ENCODE assay signal across 33 cellular contexts in genomic region chr20:61299088-61299487, GRCh38. TPM values are rescaled to one million over a fixed set of nuclear protein-coding genes. Genes with fewer than 3 reads are reported as not detected.
"Had no signal": no experiment of that assay in that cellular context is flagged by ENCODE, and none has a peak within 500 bp of the region (broad histone marks: within the 10 kb centered on the region; RNA-seq: fewer than 3 reads in every experiment).

No MANE protein-coding gene starts in this region.

- H3K27me3 ChIP-seq: ascending aorta, breast epithelium, cardiac muscle cell, colonic mucosa, esophagus squamous epithelium had no signal

- H3K4me3 Mint-ChIP-seq: activated CD4-positive, alpha-beta memory T cell treated with anti-CD3 and anti-CD28 coated beads for 36 hours; activated CD4-positive, alpha-beta T cell treated with anti-CD3 and anti-CD28 coated beads for 36 hours; activated CD4-positive, alpha-beta T cell treated with anti-CD3 and anti-CD28 coated beads, Interleukin-2, amount 10 ng/mL, durations not matched to agents 24 days and 14 days; activated CD8-positive, alpha-beta memory T cell treated with anti-CD3 and anti-CD28 coated beads, Interleukin-2, amount 10 ng/mL, durations not matched to agents 7 days and 5 days; activated CD8-positive, alpha-beta T cell treated with anti-CD3 and anti-CD28 coated beads, Interleukin-2, amount 10 ng/mL, durations not matched to agents 7 days and 5 days; activated naive CD4-positive, alpha-beta T cell treated with anti-CD3 and anti-CD28 coated beads for 36 hours; activated naive CD4-positive, alpha-beta T cell treated with anti-CD3 and anti-CD28 coated beads, Interleukin-2, amount 50 U/mL, for 24 hours; activated naive CD8-positive, alpha-beta T cell treated with anti-CD3 and anti-CD28 coated beads for 36 hours; activated T-helper 1 cell treated with anti-CD3 and anti-CD28 coated beads, Interleukin-12 subunit alpha, Interleukin-12 subunit beta, Interleukin-2, Interleukin-4 antibody, amounts not matched to agents 30 ng/mL and 10 ng/mL and 1 ng/mL, durations not matched to agents 14 hours and 24 hours and 36 hours; brain; T-helper 17 cell; T-helper 2 cell treated with Interferon-gamma antibody and Interleukin-4, amounts not matched to agents 5 μg/mL and 100 μg/mL, for 36 hours had no signal

- H3K27ac ChIP-seq: ascending aorta, breast epithelium, cardiac muscle cell, colonic mucosa, epithelial cell of prostate, esophagus squamous epithelium, gastroesophageal sphincter, heart right ventricle had no signal

- H3K4me3 ChIP-seq: ascending aorta, breast epithelium, cardiac muscle cell, colonic mucosa, esophagus squamous epithelium, gastroesophageal sphincter, heart right ventricle had no signal

- DNase-seq: activated CD4-positive, alpha-beta memory T cell treated with anti-CD3 and anti-CD28 coated beads for 36 hours; activated CD4-positive, alpha-beta T cell treated with anti-CD3 and anti-CD28 coated beads for 36 hours; activated CD4-positive, alpha-beta T cell treated with anti-CD3 and anti-CD28 coated beads, Interleukin-2, amount 10 ng/mL, durations not matched to agents 24 days and 14 days; activated CD4-positive, CD25-positive, alpha-beta regulatory T cell; activated CD4-positive, CD25-positive, alpha-beta regulatory T cell treated with anti-CD3 and anti-CD28 coated beads, Interleukin-2, amount 50 U/mL, for 72 hours; activated CD8-positive, alpha-beta memory T cell treated with anti-CD3 and anti-CD28 coated beads, Interleukin-2, amount 10 ng/mL, durations not matched to agents 7 days and 5 days; activated CD8-positive, alpha-beta memory T cell treated with anti-CD3 and anti-CD28 coated beads, Interleukin-2, amount 50 U/mL, for 4 hours; activated CD8-positive, alpha-beta T cell treated with anti-CD3 and anti-CD28 coated beads, Interleukin-2, amount 10 ng/mL, durations not matched to agents 7 days and 5 days; activated effector memory CD4-positive, alpha-beta T cell treated with anti-CD3 and anti-CD28 coated beads, Interleukin-2, amount 50 U/mL, for 16 hours; activated naive CD4-positive, alpha-beta T cell treated with anti-CD3 and anti-CD28 coated beads for 36 hours; activated naive CD8-positive, alpha-beta T cell treated with anti-CD3 and anti-CD28 coated beads for 36 hours; activated T-cell treated with anti-CD3 and anti-CD28 coated beads, Interleukin-2, amount 50 U/mL, for 1 hour; activated T-cell treated with anti-CD3 and anti-CD28 coated beads, Interleukin-2, amount 50 U/mL, for 48 hours; central memory CD4-positive, alpha-beta T cell; cerebellar nuclear complex; colonic mucosa; effector CD8-positive, alpha-beta T cell; esophagus squamous epithelium; foreskin melanocyte; heart right ventricle; T-helper 17 cell; T1000 had no signal

- H3K36me3 ChIP-seq: ascending aorta, breast epithelium, cardiac muscle cell, colonic mucosa, esophagus squamous epithelium, gastroesophageal sphincter, heart right ventricle had no signal

- ATAC-seq: activated CD4-positive, alpha-beta T cell treated with anti-CD3 and anti-CD28 coated beads for 36 hours; activated CD8-positive, alpha-beta memory T cell treated with anti-CD3 and anti-CD28 coated beads, Interleukin-2, amount 10 ng/mL, durations not matched to agents 7 days and 5 days; activated CD8-positive, alpha-beta T cell treated with anti-CD3 and anti-CD28 coated beads, Interleukin-2, amount 10 ng/mL, durations not matched to agents 7 days and 5 days; gastroesophageal sphincter; heart right ventricle; T-helper 17 cell had no signal

- H3K4me1 ChIP-seq: ascending aorta, breast epithelium, colonic mucosa, esophagus squamous epithelium, gastroesophageal sphincter, heart right ventricle had no signal

- H3K9me3 ChIP-seq: ascending aorta, breast epithelium, colonic mucosa, esophagus squamous epithelium, gastroesophageal sphincter, heart right ventricle had no signal

- H3K36me3 Mint-ChIP-seq: activated CD4-positive, alpha-beta memory T cell treated with anti-CD3 and anti-CD28 coated beads for 36 hours; activated CD8-positive, alpha-beta memory T cell treated with anti-CD3 and anti-CD28 coated beads, Interleukin-2, amount 10 ng/mL, durations not matched to agents 7 days and 5 days; activated naive CD4-positive, alpha-beta T cell treated with anti-CD3 and anti-CD28 coated beads, Interleukin-2, amount 50 U/mL, for 24 hours; activated naive CD8-positive, alpha-beta T cell treated with anti-CD3 and anti-CD28 coated beads for 36 hours had no signal

- H3K4me1 Mint-ChIP-seq: activated CD4-positive, alpha-beta T cell treated with anti-CD3 and anti-CD28 coated beads for 36 hours; activated CD4-positive, alpha-beta T cell treated with anti-CD3 and anti-CD28 coated beads, Interleukin-2, amount 10 ng/mL, durations not matched to agents 24 days and 14 days; activated CD8-positive, alpha-beta memory T cell treated with anti-CD3 and anti-CD28 coated beads, Interleukin-2, amount 10 ng/mL, durations not matched to agents 7 days and 5 days; activated naive CD4-positive, alpha-beta T cell treated with anti-CD3 and anti-CD28 coated beads, Interleukin-2, amount 50 U/mL, for 24 hours; activated naive CD8-positive, alpha-beta T cell treated with anti-CD3 and anti-CD28 coated beads for 36 hours; T-helper 17 cell had no signal

- H3K9me3 Mint-ChIP-seq: activated CD4-positive, alpha-beta T cell treated with anti-CD3 and anti-CD28 coated beads, Interleukin-2, amount 10 ng/mL, durations not matched to agents 24 days and 14 days; activated naive CD4-positive, alpha-beta T cell treated with anti-CD3 and anti-CD28 coated beads for 36 hours; activated naive CD4-positive, alpha-beta T cell treated with anti-CD3 and anti-CD28 coated beads, Interleukin-2, amount 50 U/mL, for 24 hours; activated naive CD8-positive, alpha-beta T cell treated with anti-CD3 and anti-CD28 coated beads for 36 hours; activated T-helper 1 cell treated with anti-CD3 and anti-CD28 coated beads, Interleukin-12 subunit alpha, Interleukin-12 subunit beta, Interleukin-2, Interleukin-4 antibody, amounts not matched to agents 30 ng/mL and 10 ng/mL and 1 ng/mL, durations not matched to agents 14 hours and 24 hours and 36 hours; activated T-helper 2 cell treated with anti-CD3 and anti-CD28 coated beads, Interferon-gamma antibody, Interleukin-2, Interleukin-4, amounts not matched to agents 10 μg/mL and 5 μg/mL and 100 μg/mL, durations not matched to agents 14 hours and 24 hours and 36 hours had no signal

- H3K27me3 Mint-ChIP-seq: activated CD4-positive, alpha-beta memory T cell treated with anti-CD3 and anti-CD28 coated beads for 36 hours; activated CD4-positive, alpha-beta T cell treated with anti-CD3 and anti-CD28 coated beads for 36 hours; activated CD4-positive, alpha-beta T cell treated with anti-CD3 and anti-CD28 coated beads, Interleukin-2, amount 10 ng/mL, durations not matched to agents 24 days and 14 days; activated CD8-positive, alpha-beta memory T cell treated with anti-CD3 and anti-CD28 coated beads, Interleukin-2, amount 10 ng/mL, durations not matched to agents 7 days and 5 days; activated naive CD4-positive, alpha-beta T cell treated with anti-CD3 and anti-CD28 coated beads, Interleukin-2, amount 50 U/mL, for 24 hours; activated naive CD8-positive, alpha-beta T cell treated with anti-CD3 and anti-CD28 coated beads for 36 hours; brain; T-helper 17 cell had no signal

- H3K27ac Mint-ChIP-seq: activated CD4-positive, alpha-beta memory T cell treated with anti-CD3 and anti-CD28 coated beads for 36 hours; activated CD4-positive, alpha-beta T cell treated with anti-CD3 and anti-CD28 coated beads for 36 hours; activated CD4-positive, alpha-beta T cell treated with anti-CD3 and anti-CD28 coated beads, Interleukin-2, amount 10 ng/mL, durations not matched to agents 24 days and 14 days; activated CD8-positive, alpha-beta memory T cell treated with anti-CD3 and anti-CD28 coated beads, Interleukin-2, amount 10 ng/mL, durations not matched to agents 7 days and 5 days; activated CD8-positive, alpha-beta T cell treated with anti-CD3 and anti-CD28 coated beads, Interleukin-2, amount 10 ng/mL, durations not matched to agents 7 days and 5 days; activated naive CD4-positive, alpha-beta T cell treated with anti-CD3 and anti-CD28 coated beads for 36 hours; activated naive CD4-positive, alpha-beta T cell treated with anti-CD3 and anti-CD28 coated beads, Interleukin-2, amount 50 U/mL, for 24 hours; activated naive CD8-positive, alpha-beta T cell treated with anti-CD3 and anti-CD28 coated beads for 36 hours; activated T-helper 1 cell treated with anti-CD3 and anti-CD28 coated beads, Interleukin-12 subunit alpha, Interleukin-12 subunit beta, Interleukin-2, Interleukin-4 antibody, amounts not matched to agents 30 ng/mL and 10 ng/mL and 1 ng/mL, durations not matched to agents 14 hours and 24 hours and 36 hours; activated T-helper 2 cell treated with anti-CD3 and anti-CD28 coated beads, Interferon-gamma antibody, Interleukin-2, Interleukin-4, amounts not matched to agents 10 μg/mL and 5 μg/mL and 100 μg/mL, durations not matched to agents 14 hours and 24 hours and 36 hours; T-helper 17 cell; T-helper 2 cell treated with Interferon-gamma antibody and Interleukin-4, amounts not matched to agents 5 μg/mL and 100 μg/mL, for 36 hours had no signal

RNA-seq across cellular contexts. Expression of gene CDH4, which starts 47.0 kb away (rescaled TPM):
- total RNA-seq: activated CD4-positive, alpha-beta T cell treated with anti-CD3 and anti-CD28 coated beads for 36 hours; activated CD4-positive, alpha-beta T cell treated with anti-CD3 and anti-CD28 coated beads, Interleukin-2, amount 10 ng/mL, durations not matched to agents 24 days and 14 days; activated CD8-positive, alpha-beta memory T cell treated with anti-CD3 and anti-CD28 coated beads for 36 hours; activated T-helper 1 cell treated with anti-CD3 and anti-CD28 coated beads, Interleukin-12 subunit alpha, Interleukin-12 subunit beta, Interleukin-2, Interleukin-4 antibody, amounts not matched to agents 30 ng/mL and 10 ng/mL and 1 ng/mL, durations not matched to agents 14 hours and 24 hours and 36 hours; activated T-helper 2 cell treated with anti-CD3 and anti-CD28 coated beads, Interferon-gamma antibody, Interleukin-2, Interleukin-4, amounts not matched to agents 10 μg/mL and 5 μg/mL and 100 μg/mL, durations not matched to agents 14 hours and 24 hours and 36 hours; ascending aorta had no signal
